Comparison of ENCODE assay signal across 8 cellular contexts in genomic region chr14:105397350-105397931, GRCh38. TPM values are rescaled to one million over a fixed set of nuclear protein-coding genes. Genes with fewer than 3 reads are reported as not detected.
DNase-seq lines count a peak whose midpoint lies in the region; ATAC-seq, FAIRE-seq and TF ChIP-seq lines count a peak whose summit lies in the region.

No MANE protein-coding gene starts in this region.

- H3K4me1 Mint-ChIP-seq in natural killer cell treated with Interleukin-12 subunit alpha and Interleukin-12 subunit beta and Interleukin-15 and Interleukin-18, amount 100 ng/mL, for 72 hours (ENCODE audit: low read depth in 2 of 2) = peaks cover 0 to 22% of the 10 kb centered on the region in 2 donors

- H3K27me3 ChIP-seq in BE2C (no peaks in the 10 kb centered on the region), dorsolateral prefrontal cortex (no peaks in the 10 kb centered on the region)

- H3K27me3 Mint-ChIP-seq in natural killer cell treated with Interleukin-12 subunit alpha and Interleukin-12 subunit beta and Interleukin-15 and Interleukin-18, amount 100 ng/mL, for 72 hours = no peaks in the 10 kb centered on the region

- peak overlapping the region; percentile 71 for H3K4me3 Mint-ChIP-seq in natural killer cell treated with Interleukin-12 subunit alpha and Interleukin-12 subunit beta and Interleukin-15 and Interleukin-18, amount 100 ng/mL, for 72 hours

- no peak for ATAC-seq in natural killer cell treated with Interleukin-12 subunit alpha and Interleukin-12 subunit beta and Interleukin-15 and Interleukin-18, amount 100 ng/mL, for 72 hours
- ATAC-seq in GM21619 (IDR thresholded peaks at IDR 0.05; ENCODE audit: unreplicated experiment) (no peak), GM18511 (IDR thresholded peaks at IDR 0.05; ENCODE audit: unreplicated experiment) (no peak), HG03135 (IDR thresholded peaks at IDR 0.05; ENCODE audit: unreplicated experiment) (no peak)

- H3K36me3 Mint-ChIP-seq in natural killer cell treated with Interleukin-12 subunit alpha and Interleukin-12 subunit beta and Interleukin-15 and Interleukin-18, amount 100 ng/mL, for 72 hours = peaks cover 12% of the 10 kb centered on the region

- TF ChIP-seq POLR2A in NB4 (IDR thresholded peaks at IDR 0.05; ENCODE audit: extremely low read depth, insufficient read length) = no peak

- TF ChIP-seq CTCF in BE2C (IDR thresholded peaks at IDR 0.05; ENCODE audit: low read depth, low read length) (no peak), NB4 (IDR thresholded peaks at IDR 0.05; ENCODE audit: low read depth, low read length) (no peak), dorsolateral prefrontal cortex (IDR thresholded peaks at IDR 0.05 in 54 of 56, conservative IDR thresholded peaks at IDR 0.05 in 2 of 56; ENCODE audit: low read depth in 1 of 56, partially characterized antibody in 56 of 56) (no peak)

- peaks cover 21% of the 10 kb centered on the region for H3K36me3 ChIP-seq in BE2C

- no peaks in the 10 kb centered on the region for H3K9me3 Mint-ChIP-seq in natural killer cell treated with Interleukin-12 subunit alpha and Interleukin-12 subunit beta and Interleukin-15 and Interleukin-18, amount 100 ng/mL, for 72 hours

- H3K4me3 ChIP-seq in BE2C (ENCODE audit: low read depth, low read length) (peak overlapping the region; percentile 66), NB4 (ENCODE audit: low read depth, low read length) (peak overlapping the region; percentile 12), dorsolateral prefrontal cortex (peak overlapping the region; percentile 70 to 98 (median 88))

- DNase-seq in BE2C (peak; percentile 8), NB4 (ENCODE audit: low read depth) (peak; percentile 28), dorsolateral prefrontal cortex (no peak), frontal cortex (ENCODE audit: low spot score in 2 of 2) (no peak)
- peak; percentile 52 for DNase-seq in natural killer cell treated with Interleukin-12 subunit alpha and Interleukin-12 subunit beta and Interleukin-15 and Interleukin-18, amount 100 ng/mL, for 72 hours (ENCODE audit: low spot score)

- peak overlapping the region; percentile 36 to 98 (median 91) for H3K27ac ChIP-seq in dorsolateral prefrontal cortex

- intact Hi-C loops in dorsolateral prefrontal cortex (cut with DNase I) = no loop called here

- H3K27ac Mint-ChIP-seq in natural killer cell treated with Interleukin-12 subunit alpha and Interleukin-12 subunit beta and Interleukin-15 and Interleukin-18, amount 100 ng/mL, for 72 hours = peak overlapping the region; percentile 66 to 82

- H3K4me1 ChIP-seq in BE2C = peaks cover 3% of the 10 kb centered on the region

- FAIRE-seq in frontal cortex (lab: Jason Lieb, UNC) = no peak

- H3K9me3 ChIP-seq in BE2C = peaks cover 14% of the 10 kb centered on the region; the same call in 1 of the 2 replicates

RNA-seq across cellular contexts. Expression of gene TEX22, which starts 0.9 kb away (rescaled TPM):
- polyA plus RNA-seq in BE2C (2012; ENCODE audit: insufficient read depth, insufficient read length, low read depth) = 2.7 TPM
- total RNA-seq in dorsolateral prefrontal cortex (10 to 100 TPM in 1 of 120 experiments, 1 to 10 TPM in 113, under 1 TPM in 6; 0.38 to 13.1 (median 3.6) TPM), frontal cortex (0.41 TPM)
- 1 to 10 TPM; 2.7 to 3.7 TPM for total RNA-seq in natural killer cell treated with Interleukin-12 subunit alpha and Interleukin-12 subunit beta and Interleukin-15 and Interleukin-18, amount 100 ng/mL, for 72 hours

RNA-seq across cellular contexts. Expression of gene MTA1, which starts 22.2 kb away (rescaled TPM):
- polyA plus RNA-seq in BE2C (2012; ENCODE audit: insufficient read depth, insufficient read length, low read depth) = 121 TPM
- total RNA-seq in dorsolateral prefrontal cortex (100 to 1,000 TPM in 85 of 120 experiments, 10 to 100 TPM in 35; 81.6 to 178 (median 109) TPM), frontal cortex (42.0 TPM)
- total RNA-seq in natural killer cell treated with Interleukin-12 subunit alpha and Interleukin-12 subunit beta and Interleukin-15 and Interleukin-18, amount 100 ng/mL, for 72 hours = 100 to 1,000 TPM in 1 of 2 donors, 10 to 100 TPM in 1; 93.4 to 252 TPM

Comparison
In these comparisons a context has a peak if more than half of its experiments do, and no peak if none do; other contexts are left out.
1. DNase-seq: peak in BE2C (single experiment), NB4 (single experiment) and natural killer cell treated with Interleukin-12 subunit alpha and Interleukin-12 subunit beta and Interleukin-15 and Interleukin-18, amount 100 ng/mL, for 72 hours (single experiment); none in dorsolateral prefrontal cortex (0 of 10) and frontal cortex (0 of 2).
2. H3K4me3 ChIP-seq: peak in every context shown above with its lines; median percentile 88 in dorsolateral prefrontal cortex; 66 in BE2C; 12 in NB4.